In genomic region chr11:62193954-62194353, GRCh38 we compare ENCODE assay signal across 2 cellular contexts.
TF ChIP-seq lines count a peak whose summit lies in the region.

No MANE protein-coding gene starts in this region.

TF ChIP-seq in GM23338, 12 proteins besides CTCF, POLR2A, EP300 and RAD21:
- TF ChIP-seq EZH2phosphoT487 (IDR thresholded peaks at IDR 0.05; ENCODE audit: unreplicated experiment): no peak
- peak; percentile 84 for TF ChIP-seq REST (IDR thresholded peaks at IDR 0.05; ENCODE audit: unreplicated experiment)
TF ChIP-seq in GM23338: peak in this region for 1.

TF ChIP-seq in H1, 55 proteins besides CTCF, POLR2A, EP300 and RAD21:
- TF ChIP-seq TEAD4 (IDR thresholded peaks at IDR 0.05; ENCODE audit: low read depth, low read length) (peak; percentile 97), CHD7 (IDR thresholded peaks at IDR 0.05; ENCODE audit: insufficient replicate concordance, low read length) (no peak), SIN3A (conservative IDR thresholded peaks at IDR 0.05 in 1 of 2, IDR thresholded peaks at IDR 0.05 in 1 of 2; ENCODE audit: low read depth in 1 of 2, low read length in 2 of 2) (0 out of 4 replicates have a peak, but pooled peaks of 1 of the 2 experiments have one; percentile 31)
